ENCODE assay signal across 29 cellular contexts in genomic region chr13:105952233-105952767, GRCh38.
A peak's percentile ranks its signal among the peaks of the same experiment; 100 is the strongest.
DNase-seq lines count a peak whose midpoint lies in the region; ATAC-seq and TF ChIP-seq lines count a peak whose summit lies in the region.
"Had no signal": no experiment of that assay in that cellular context is flagged by ENCODE, and none has a peak within 500 bp of the region (broad histone marks: within the 10 kb centered on the region; RNA-seq: fewer than 3 reads in every experiment).

No MANE protein-coding gene starts in this region.

- no peak overlapping the region for H3K4me3 ChIP-seq in PC-3 (ENCODE audit: low read length)
- H3K4me3 ChIP-seq: coronary artery, left lung had no signal

- intact Hi-C loops in PC-3 (cut with micrococcal nuclease): no loop called here

- H2AFZ ChIP-seq in PC-3 (ENCODE audit: low read length): no peak overlapping the region

- no peaks in the 10 kb centered on the region for H3K9me2 ChIP-seq in PC-3 (replicated peaks; ENCODE audit: low read length)

- no peak overlapping the region for H3K4me2 ChIP-seq in PC-3 (ENCODE audit: low read length)

- no peak overlapping the region for H3K9ac ChIP-seq in PC-3 (ENCODE audit: low read length)

- POLR2A ChIA-PET in PC-3 (lab: Charles Lee; ENCODE audit: unreplicated experiment): no interaction called here

- H4K20me1 ChIP-seq in PC-3 (ENCODE audit: low read length): no peaks in the 10 kb centered on the region

- TF ChIP-seq CTCF in PC-3 (conservative IDR thresholded peaks at IDR 0.05; ENCODE audit: low read depth, low read length): no peak

- H3K27ac ChIP-seq in PC-3 (ENCODE audit: low read length): no peak overlapping the region
- H3K27ac ChIP-seq: coronary artery, foreskin keratinocyte, HL-60, left lung had no signal

- H3K4me1 ChIP-seq in PC-3 (ENCODE audit: insufficient read depth, low read length): no peaks in the 10 kb centered on the region
- H3K4me1 ChIP-seq: Caco-2, foreskin keratinocyte, left lung had no signal

- CTCF ChIA-PET in PC-3 (lab: Charles Lee): no interaction called here

- no peaks in the 10 kb centered on the region for H3K79me2 ChIP-seq in PC-3 (ENCODE audit: low read length)

- H3K36me3 ChIP-seq in PC-3 (ENCODE audit: low read depth, low read length): no peaks in the 10 kb centered on the region
- H3K36me3 ChIP-seq: left lung had no signal

- no peaks in the 10 kb centered on the region for H3F3A ChIP-seq in PC-3 (ENCODE audit: low read length, unreplicated experiment)

- no TSS peak for BruUV-seq in PC-3 (replicated peaks; lab: Mats Ljungman, UMichigan)

- H3K9me3 ChIP-seq in PC-3 (ENCODE audit: low read length): no peaks in the 10 kb centered on the region
- H3K9me3 ChIP-seq: Caco-2 had no signal

- H3K27me3 ChIP-seq in PC-3 (ENCODE audit: low read length): no peaks in the 10 kb centered on the region
- H3K27me3 ChIP-seq: foreskin keratinocyte, left lung had no signal

- ATAC-seq in GM18517 (IDR thresholded peaks at IDR 0.05; ENCODE audit: unreplicated experiment) (peak; percentile 91), HG02610 (IDR thresholded peaks at IDR 0.05; ENCODE audit: unreplicated experiment) (peak; percentile 68), HG03442 (IDR thresholded peaks at IDR 0.05; ENCODE audit: unreplicated experiment) (peak; percentile 85), GM18861 (IDR thresholded peaks at IDR 0.05; ENCODE audit: unreplicated experiment) (no peak), PC-3 (no peak)
- ATAC-seq: esophagus mucosa; foreskin keratinocyte; HepG2; left lung; naive thymus-derived CD4-positive, alpha-beta T cell; WTC11 had no signal

- DNase-seq in OCI-M1 (lab: John Stamatoyannopoulos, UW) (peak; percentile 54), NCI-H2227 (lab: John Stamatoyannopoulos, UW; ENCODE audit: unreplicated experiment) (no peak), PC-3 (no peak)
- DNase-seq in stimulated activated CD4-positive, alpha-beta T cell treated with anti-CD3 and anti-CD28 coated beads, Interleukin-4, amount 100 ng/mL, for 24 hours: no peak
- DNase-seq: activated CD4-positive, alpha-beta T cell treated with anti-CD3 and anti-CD28 coated beads, Interleukin-2, amount 50 U/mL, for 4 hours; activated CD8-positive, alpha-beta memory T cell treated with anti-CD3 and anti-CD28 coated beads, Interleukin-2, amount 50 U/mL, for 4 hours; anterior cingulate cortex; C1 segment of cervical spinal cord; Caco-2; DMS79 treated with DMSO at 0.1 percent for 48 hours; foreskin keratinocyte; H9; left lung; naive thymus-derived CD4-positive, alpha-beta T cell; NCI-H1092 treated with DMSO at 0.1 percent for 48 hours; NCI-H2081 treated with DMSO at 0.1 percent for 48 hours; NK-92 treated with Interleukin-12 subunit alpha and Interleukin-12 subunit beta, amount 100 ng/mL, for 24 hours; nucleus accumbens; stimulated activated CD8-positive, alpha-beta memory T cell treated with anti-CD3 and anti-CD28 coated beads, Interleukin-4, amount 100 ng/mL, for 48 hours; trophoblast cell had no signal

Comparison
In these comparisons a context has a peak if more than half of its experiments do, and no peak if none do; other contexts are left out.
1. ATAC-seq: peak in GM18517 (single experiment), HG02610 (single experiment) and HG03442 (single experiment); none in GM18861 (single experiment) and PC-3 (single experiment).